Comparison of ENCODE assay signal across 16 cellular contexts in genomic region chr2:158931577-158931976, GRCh38. TPM values are rescaled to one million over a fixed set of nuclear protein-coding genes. Genes with fewer than 3 reads are reported as not detected.
DNase-seq lines count a peak whose midpoint lies in the region; ATAC-seq and TF ChIP-seq lines count a peak whose summit lies in the region.
"Had no signal": no experiment of that assay in that cellular context is flagged by ENCODE, and none has a peak within 500 bp of the region (broad histone marks: within the 10 kb centered on the region; RNA-seq: fewer than 3 reads in every experiment).

No MANE protein-coding gene starts in this region.

- H3K36me3 Mint-ChIP-seq in chondrocyte (ENCODE audit: low read depth) (peaks cover 2% of the 10 kb centered on the region), nephron progenitor cell (ENCODE audit: low read depth) (peaks cover 28% of the 10 kb centered on the region)
- H3K36me3 Mint-ChIP-seq: activated CD8-positive, alpha-beta memory T cell treated with anti-CD3 and anti-CD28 coated beads, Interleukin-2, amount 10 ng/mL, durations not matched to agents 7 days and 5 days had no signal

- H3K4me1 Mint-ChIP-seq in chondrocyte (ENCODE audit: low read depth): peaks cover 46% of the 10 kb centered on the region
- H3K4me1 Mint-ChIP-seq in nephron progenitor cell: peaks cover 48% of the 10 kb centered on the region
- H3K4me1 Mint-ChIP-seq: activated naive CD8-positive, alpha-beta T cell treated with anti-CD3 and anti-CD28 coated beads, Interleukin-2, amount 50 U/mL, for 24 hours had no signal

- H3K4me3 Mint-ChIP-seq in chondrocyte (ENCODE audit: unreplicated experiment): peak overlapping the region; percentile 30
- H3K4me3 Mint-ChIP-seq in nephron progenitor cell: no peak overlapping the region
- H3K4me3 Mint-ChIP-seq: activated CD8-positive, alpha-beta memory T cell treated with anti-CD3 and anti-CD28 coated beads, Interleukin-2, amount 10 ng/mL, durations not matched to agents 7 days and 5 days; activated naive CD8-positive, alpha-beta T cell treated with anti-CD3 and anti-CD28 coated beads, Interleukin-2, amount 50 U/mL, for 24 hours; CD8-positive, alpha-beta memory T cell; naive thymus-derived CD4-positive, alpha-beta T cell; T-helper 17 cell had no signal

- WGBS in aorta, 2 donors: 30 to 34% methylated on average over 2 of the region's 2 CpGs

- H3K27ac Mint-ChIP-seq in chondrocyte (ENCODE audit: unreplicated experiment): peak overlapping the region; percentile 70
- H3K27ac Mint-ChIP-seq in nephron progenitor cell: peak overlapping the region; percentile 90
- H3K27ac Mint-ChIP-seq: activated CD8-positive, alpha-beta memory T cell treated with anti-CD3 and anti-CD28 coated beads, Interleukin-2, amount 10 ng/mL, durations not matched to agents 7 days and 5 days; activated naive CD8-positive, alpha-beta T cell treated with anti-CD3 and anti-CD28 coated beads, Interleukin-2, amount 50 U/mL, for 24 hours; CD8-positive, alpha-beta memory T cell; naive thymus-derived CD4-positive, alpha-beta T cell; T-helper 17 cell had no signal

- intact Hi-C loops in aorta (cut with DNase I): no loop called here

- H3K9ac ChIP-seq in NT2/D1 (ENCODE audit: insufficient read length, low read depth): no peak overlapping the region

- no peak overlapping the region for H3K27ac ChIP-seq in aorta (ENCODE audit: low read depth in 1 of 2, low read length in 2 of 2)
- H3K27ac ChIP-seq: spleen had no signal

- H3K36me3 ChIP-seq in NT2/D1 (ENCODE audit: insufficient read depth, insufficient read length, low read length) (no peaks in the 10 kb centered on the region), aorta (ENCODE audit: control insufficient read depth in 1 of 2, insufficient read depth in 2 of 2, low read length in 1 of 2) (no peaks in the 10 kb centered on the region)
- H3K36me3 ChIP-seq: spleen had no signal

- H3K9me3 ChIP-seq in NT2/D1 (ENCODE audit: insufficient read depth, low read length) (peaks cover 11% of the 10 kb centered on the region; the same call in 1 of the 2 replicates), aorta (ENCODE audit: control insufficient read depth, low read length) (no peaks in the 10 kb centered on the region)

- H3K4me1 ChIP-seq in NT2/D1 (ENCODE audit: insufficient read depth, insufficient read length) (peaks cover 3% of the 10 kb centered on the region), aorta (ENCODE audit: control insufficient read depth in 1 of 2, insufficient read depth in 2 of 2, low read length in 2 of 2) (no peaks in the 10 kb centered on the region)
- H3K4me1 ChIP-seq: spleen had no signal

- H3K9me3 Mint-ChIP-seq in chondrocyte (ENCODE audit: low read depth) (peaks cover 6% of the 10 kb centered on the region), nephron progenitor cell (peaks cover 41% of the 10 kb centered on the region)

- H3K27me3 ChIP-seq in NT2/D1 (ENCODE audit: insufficient read depth, insufficient read length): no peaks in the 10 kb centered on the region
- H3K27me3 ChIP-seq in aorta (ENCODE audit: control insufficient read depth in 1 of 2, insufficient read depth in 2 of 2, low read length in 1 of 2): no peaks in the 10 kb centered on the region
- H3K27me3 ChIP-seq: spleen had no signal

- ATAC-seq in HG02623 (IDR thresholded peaks at IDR 0.05; ENCODE audit: unreplicated experiment) (no peak), HG02588 (IDR thresholded peaks at IDR 0.05; ENCODE audit: unreplicated experiment) (no peak), aorta (ENCODE audit: low FRiP score) (no peak)
- ATAC-seq: activated CD8-positive, alpha-beta memory T cell treated with anti-CD3 and anti-CD28 coated beads, Interleukin-2, amount 10 ng/mL, durations not matched to agents 7 days and 5 days; activated naive CD8-positive, alpha-beta T cell treated with anti-CD3 and anti-CD28 coated beads, Interleukin-2, amount 50 U/mL, for 24 hours; naive thymus-derived CD4-positive, alpha-beta T cell; T-helper 17 cell had no signal

- H3K4me3 ChIP-seq in NT2/D1 (ENCODE audit: insufficient read length, low read depth) (no peak overlapping the region), aorta (ENCODE audit: low read length in 2 of 2) (no peak overlapping the region)
- H3K4me3 ChIP-seq: spleen had no signal

- H3K27me3 Mint-ChIP-seq in chondrocyte (ENCODE audit: low read depth) (no peaks in the 10 kb centered on the region), nephron progenitor cell (ENCODE audit: low read depth, poor library complexity) (no peaks in the 10 kb centered on the region)
- H3K27me3 Mint-ChIP-seq: activated CD8-positive, alpha-beta memory T cell treated with anti-CD3 and anti-CD28 coated beads, Interleukin-2, amount 10 ng/mL, durations not matched to agents 7 days and 5 days; activated naive CD8-positive, alpha-beta T cell treated with anti-CD3 and anti-CD28 coated beads, Interleukin-2, amount 50 U/mL, for 24 hours had no signal

- TF ChIP-seq CTCF in chondrocyte (IDR thresholded peaks at IDR 0.05): no peak
- TF ChIP-seq CTCF in nephron progenitor cell (IDR thresholded peaks at IDR 0.05): no peak

- DNase-seq in EL: peak; percentile 74
- DNase-seq in NT2/D1 (ENCODE audit: low read depth, low spot score): peak; percentile 25
- no peak for DNase-seq in chondrocyte (ENCODE audit: low spot score)
- DNase-seq in nephron progenitor cell: no peak
- no peak for DNase-seq in stimulated activated CD4-positive, alpha-beta T cell treated with anti-CD3 and anti-CD28 coated beads, Interleukin-2, amount 100 ng/mL, for 24 hours
- DNase-seq in aorta: no peak
- DNase-seq: activated CD8-positive, alpha-beta memory T cell treated with anti-CD3 and anti-CD28 coated beads, Interleukin-2, amount 10 ng/mL, durations not matched to agents 7 days and 5 days; activated naive CD8-positive, alpha-beta T cell treated with anti-CD3 and anti-CD28 coated beads, Interleukin-2, amount 50 U/mL, for 24 hours; CD8-positive, alpha-beta memory T cell; naive thymus-derived CD4-positive, alpha-beta T cell; NCI-H1092 treated with DMSO at 0.1 percent for 48 hours; NCI-H526 treated with DMSO at 0.1 percent for 48 hours; spleen; T-helper 17 cell had no signal

RNA-seq across cellular contexts. Expression of gene TANC1, which starts 36.9 kb away (rescaled TPM):
- total RNA-seq in chondrocyte (28.7 to 38.2 TPM (median 29.5 TPM) in 3 replicates), aorta (10 to 100 TPM; 56.9 to 58.3 TPM)
- polyA plus RNA-seq in aorta: 10 to 100 TPM in 1 of 2 donors, 1 to 10 TPM in 1; 7.8 to 39.2 TPM

Comparison
In these comparisons a context has a peak if more than half of its experiments do, and no peak if none do; other contexts are left out.
1. DNase-seq: peak in EL (single experiment) and NT2/D1 (single experiment); none in chondrocyte (single experiment), nephron progenitor cell (single experiment), stimulated activated CD4-positive, alpha-beta T cell treated with anti-CD3 and anti-CD28 coated beads, Interleukin-2, amount 100 ng/mL, for 24 hours (0 of 2) and aorta (0 of 2).